27 cellular contexts compared by ENCODE assay signal in genomic region chr16:22018559-22018958, GRCh38. TPM values are rescaled to one million over a fixed set of nuclear protein-coding genes. Genes with fewer than 3 reads are reported as not detected.
"Had no signal": no experiment of that assay in that cellular context is flagged by ENCODE, and none has a peak within 500 bp of the region (broad histone marks: within the 10 kb centered on the region; RNA-seq: fewer than 3 reads in every experiment).

No MANE protein-coding gene starts in this region.

- H3K4me3 ChIP-seq: colonic mucosa, esophagus squamous epithelium, lung, upper lobe of right lung had no signal

- H3K27me3 ChIP-seq: colonic mucosa, esophagus squamous epithelium, upper lobe of right lung had no signal

- H3K4me1 Mint-ChIP-seq: nephron progenitor cell had no signal

- H3K36me3 ChIP-seq: colonic mucosa, esophagus squamous epithelium, upper lobe of right lung had no signal

- ATAC-seq: activated CD8-positive, alpha-beta memory T cell treated with anti-CD3 and anti-CD28 coated beads, Interleukin-2, amount 10 ng/mL, durations not matched to agents 7 days and 5 days; activated T-helper 17 cell treated with anti-CD3 and anti-CD28 coated beads, Interleukin-2, amount 50 U/mL, for 72 hours; left lobe of liver; sciatic nerve; upper lobe of right lung had no signal

- H3K27ac Mint-ChIP-seq: activated B cell treated with CpG ODN at 0.5 μM for 24 hours; activated CD4-positive, alpha-beta memory T cell treated with anti-CD3 and anti-CD28 coated beads for 36 hours; activated CD8-positive, alpha-beta memory T cell treated with anti-CD3 and anti-CD28 coated beads, Interleukin-2, amount 10 ng/mL, durations not matched to agents 7 days and 5 days; activated naive CD8-positive, alpha-beta T cell treated with anti-CD3 and anti-CD28 coated beads for 36 hours; activated T-helper 17 cell treated with anti-CD3 and anti-CD28 coated beads, Interleukin-2, amount 50 U/mL, for 72 hours; endodermal cell; nephron progenitor cell; T-helper 2 cell treated with Interferon-gamma antibody and Interleukin-4, amounts not matched to agents 5 μg/mL and 100 μg/mL, for 36 hours had no signal

- H3K36me3 Mint-ChIP-seq: activated CD4-positive, alpha-beta memory T cell treated with anti-CD3 and anti-CD28 coated beads for 36 hours; activated CD8-positive, alpha-beta memory T cell treated with anti-CD3 and anti-CD28 coated beads, Interleukin-2, amount 10 ng/mL, durations not matched to agents 7 days and 5 days; activated naive CD8-positive, alpha-beta T cell treated with anti-CD3 and anti-CD28 coated beads for 36 hours had no signal

- H3K27me3 Mint-ChIP-seq: activated B cell treated with CpG ODN at 0.5 μM for 24 hours; activated CD4-positive, alpha-beta memory T cell treated with anti-CD3 and anti-CD28 coated beads for 36 hours; activated CD8-positive, alpha-beta memory T cell treated with anti-CD3 and anti-CD28 coated beads, Interleukin-2, amount 10 ng/mL, durations not matched to agents 7 days and 5 days; activated naive CD8-positive, alpha-beta T cell treated with anti-CD3 and anti-CD28 coated beads for 36 hours; activated T-helper 17 cell treated with anti-CD3 and anti-CD28 coated beads, Interleukin-2, amount 50 U/mL, for 72 hours had no signal

- DNase-seq: activated B cell treated with CpG ODN at 0.5 μM for 24 hours; activated CD4-positive, alpha-beta memory T cell treated with anti-CD3 and anti-CD28 coated beads for 36 hours; activated CD4-positive, alpha-beta T cell treated with anti-CD3 and anti-CD28 coated beads for 4 hours; activated CD8-positive, alpha-beta memory T cell treated with anti-CD3 and anti-CD28 coated beads, Interleukin-2, amount 10 ng/mL, durations not matched to agents 7 days and 5 days; activated naive CD4-positive, alpha-beta T cell; activated naive CD8-positive, alpha-beta T cell treated with anti-CD3 and anti-CD28 coated beads for 36 hours; amygdala; caudate nucleus; colonic mucosa; endodermal cell; esophagus squamous epithelium; hypothalamus; kidney; midbrain; nephron progenitor cell; nucleus accumbens; stimulated activated CD8-positive, alpha-beta memory T cell treated with anti-CD3 and anti-CD28 coated beads, Interleukin-4, amount 100 ng/mL, for 48 hours; stimulated activated naive CD4-positive, alpha-beta T cell; upper lobe of right lung had no signal

- H3K27ac ChIP-seq: colonic mucosa, esophagus squamous epithelium, upper lobe of right lung had no signal

- H3K9me3 ChIP-seq: colonic mucosa, esophagus squamous epithelium, upper lobe of right lung had no signal

- H3K9me3 Mint-ChIP-seq: activated B cell treated with CpG ODN at 0.5 μM for 24 hours; activated CD4-positive, alpha-beta memory T cell treated with anti-CD3 and anti-CD28 coated beads for 36 hours; activated naive CD8-positive, alpha-beta T cell treated with anti-CD3 and anti-CD28 coated beads for 36 hours; activated T-helper 17 cell treated with anti-CD3 and anti-CD28 coated beads, Interleukin-2, amount 50 U/mL, for 72 hours; endodermal cell; nephron progenitor cell; T-helper 2 cell treated with Interferon-gamma antibody and Interleukin-4, amounts not matched to agents 5 μg/mL and 100 μg/mL, for 36 hours had no signal

- FAIRE-seq: frontal cortex, kidney, TTC549 had no signal

- H3K4me3 Mint-ChIP-seq: activated B cell treated with CpG ODN at 0.5 μM for 24 hours; activated CD4-positive, alpha-beta memory T cell treated with anti-CD3 and anti-CD28 coated beads for 36 hours; activated CD8-positive, alpha-beta memory T cell treated with anti-CD3 and anti-CD28 coated beads, Interleukin-2, amount 10 ng/mL, durations not matched to agents 7 days and 5 days; activated naive CD8-positive, alpha-beta T cell treated with anti-CD3 and anti-CD28 coated beads for 36 hours; activated T-helper 17 cell treated with anti-CD3 and anti-CD28 coated beads, Interleukin-2, amount 50 U/mL, for 72 hours; endodermal cell; nephron progenitor cell; T-helper 2 cell treated with Interferon-gamma antibody and Interleukin-4, amounts not matched to agents 5 μg/mL and 100 μg/mL, for 36 hours had no signal

RNA-seq across cellular contexts. Expression of gene PDZD9, which starts 17.6 kb away (rescaled TPM):
- total RNA-seq: activated B cell treated with CpG ODN at 0.5 μM for 24 hours; activated CD4-positive, alpha-beta memory T cell treated with anti-CD3 and anti-CD28 coated beads for 36 hours; activated CD8-positive, alpha-beta memory T cell treated with anti-CD3 and anti-CD28 coated beads, Interleukin-2, amount 10 ng/mL, durations not matched to agents 7 days and 5 days; activated naive CD8-positive, alpha-beta T cell treated with anti-CD3 and anti-CD28 coated beads for 36 hours; activated T-helper 17 cell treated with anti-CD3 and anti-CD28 coated beads, Interleukin-2, amount 50 U/mL, for 72 hours; colonic mucosa; endodermal cell; esophagus squamous epithelium; kidney; left lobe of liver; lung; sciatic nerve; upper lobe of right lung had no signal
- polyA plus RNA-seq: lung, thymus had no signal
